9 cellular contexts compared by ENCODE assay signal in genomic region chr2:96241227-96241626, GRCh38. TPM values are rescaled to one million over a fixed set of nuclear protein-coding genes. Genes with fewer than 3 reads are reported as not detected.
DNase-seq lines count a peak whose midpoint lies in the region; ATAC-seq and TF ChIP-seq lines count a peak whose summit lies in the region.
"Had no signal": no experiment of that assay in that cellular context is flagged by ENCODE, and none has a peak within 500 bp of the region (broad histone marks: within the 10 kb centered on the region; RNA-seq: fewer than 3 reads in every experiment).

No MANE protein-coding gene starts in this region.

- peaks cover 39 to 44% (median 40%) of the 10 kb centered on the region in 3 donors for H3K4me1 Mint-ChIP-seq in T-cell

- POLR2A ChIA-PET in T-cell (lab: Charles Lee): no interaction called here

- TF ChIP-seq CTCF in mammary epithelial cell (conservative IDR thresholded peaks at IDR 0.05 in 1 of 2, IDR thresholded peaks at IDR 0.05 in 1 of 2; ENCODE audit: extremely low read depth in 1 of 2, insufficient read depth in 1 of 2, low read depth in 1 of 2, low read length in 2 of 2): no peak
- TF ChIP-seq CTCF in breast epithelium (IDR thresholded peaks at IDR 0.05): no peak
- no peak for TF ChIP-seq CTCF in tibial nerve (IDR thresholded peaks at IDR 0.05)

- no peaks in the 10 kb centered on the region for H3K36me3 ChIP-seq in mammary epithelial cell (ENCODE audit: insufficient read depth, low read length)
- no peaks in the 10 kb centered on the region for H3K36me3 ChIP-seq in breast epithelium
- H3K36me3 ChIP-seq in iPS-15b (ENCODE audit: control insufficient read depth, insufficient read depth, low read length): no peaks in the 10 kb centered on the region
- H3K36me3 ChIP-seq in tibial nerve: peaks cover 0 to 14% (median 0%) of the 10 kb centered on the region in 3 donors

- peak overlapping the region; percentile 38 for H3K4me2 ChIP-seq in mammary epithelial cell (ENCODE audit: insufficient read depth, low read depth, low read length)

- no peaks in the 10 kb centered on the region for H3K27me3 Mint-ChIP-seq in T-cell

- ATAC-seq in T-cell (replicated peaks in 1 of 4): no peak
- no peak for ATAC-seq in HG02840 (IDR thresholded peaks at IDR 0.05; ENCODE audit: low FRiP score, unreplicated experiment)

- intact Hi-C loops in mammary epithelial cell (cut with micrococcal nuclease) (loop anchor here (5.0 kb wide), 1 partner anchor 34 kb away; the partner anchor contains the start of gene STARD7), breast epithelium (cut with DNase I; ENCODE audit: low total_unique reads) (no loop called here)

- peak overlapping the region in 1 of 3 donors; percentile 65 for H3K4me3 Mint-ChIP-seq in T-cell

- DNase-seq in mammary epithelial cell (no peak), breast epithelium (ENCODE audit: low spot score in 2 of 2) (no peak), T-cell (no peak), tibial nerve (ENCODE audit: low spot score in 2 of 2) (no peak), mucosa of gallbladder (ENCODE audit: low spot score) (no peak), GM19240 (ENCODE audit: insufficient read length, low spot score) (no peak)
- DNase-seq: AML-193 had no signal

- TF ChIP-seq EP300 in tibial nerve (IDR thresholded peaks at IDR 0.05): no peak

- 71% methylated on average over 2 of the region's 2 CpGs for whole genome bisulfite sequencing in mammary epithelial cell (ENCODE audit: low coverage, missing lambda C conversion rate)
- WGBS in tibial nerve, 2 donors: 81 to 83% methylated on average over 2 of the region's 2 CpGs

- in situ Hi-C loops in mammary epithelial cell (cut with MboI; ENCODE audit: low sequenced_read_pairs in 2 of 2): no loop called here

- H3K27ac Mint-ChIP-seq in T-cell: peak overlapping the region; percentile 97 to 98

- TF ChIP-seq POLR2A in breast epithelium (IDR thresholded peaks at IDR 0.05) (no peak), tibial nerve (IDR thresholded peaks at IDR 0.05) (no peak)

- H3K9me3 ChIP-seq in mammary epithelial cell (replicated peaks; ENCODE audit: insufficient read depth, low read length) (no peaks in the 10 kb centered on the region), breast epithelium (no peaks in the 10 kb centered on the region), iPS-15b (ENCODE audit: control insufficient read depth, insufficient read depth, low read length) (no peaks in the 10 kb centered on the region), tibial nerve (no peaks in the 10 kb centered on the region)

- peaks cover 9% of the 10 kb centered on the region for H3K36me3 Mint-ChIP-seq in T-cell

- no peaks in the 10 kb centered on the region for H4K20me1 ChIP-seq in mammary epithelial cell (ENCODE audit: insufficient read depth, low read length)

- BruUV-seq in mammary epithelial cell (replicated peaks; lab: Mats Ljungman, UMichigan): no TSS peak

- H3K4me1 ChIP-seq in mammary epithelial cell (ENCODE audit: insufficient read depth, low read length) (peaks cover 14% of the 10 kb centered on the region), breast epithelium (no peaks in the 10 kb centered on the region), iPS-15b (ENCODE audit: control insufficient read depth, insufficient read depth, low read length) (peaks cover 2% of the 10 kb centered on the region), tibial nerve (peaks cover 0 to 24% (median 5%) of the 10 kb centered on the region in 4 donors)

- H3K27me3 ChIP-seq in mammary epithelial cell (ENCODE audit: insufficient read depth, low read length) (no peaks in the 10 kb centered on the region), breast epithelium (no peaks in the 10 kb centered on the region), iPS-15b (ENCODE audit: control insufficient read depth, insufficient read depth, low read length) (no peaks in the 10 kb centered on the region), tibial nerve (no peaks in the 10 kb centered on the region)

- H3K27ac ChIP-seq in mammary epithelial cell (ENCODE audit: insufficient read depth, low read depth, low read length): no peak overlapping the region
- no peak overlapping the region for H3K27ac ChIP-seq in breast epithelium
- peak overlapping the region in 3 of 4 donors; percentile 78 to 95 (median 81) for H3K27ac ChIP-seq in tibial nerve

- no peak overlapping the region for H3K9ac ChIP-seq in mammary epithelial cell (ENCODE audit: insufficient read depth, low read length)
- peak overlapping the region; percentile 37 for H3K9ac ChIP-seq in iPS-15b (ENCODE audit: low read depth, low read length)

- H2AFZ ChIP-seq in mammary epithelial cell (ENCODE audit: low read depth, low read length): no peak overlapping the region

- dilution Hi-C loops in mammary epithelial cell (cut with HindIII; ENCODE audit: low sequenced_read_pairs): no loop called here

- no peak overlapping the region for H3K4me3 ChIP-seq in mammary epithelial cell (replicated peaks in 1 of 3; ENCODE audit: insufficient read depth in 1 of 3, low read depth in 2 of 3, low read length in 3 of 3)
- H3K4me3 ChIP-seq in breast epithelium: no peak overlapping the region
- no peak overlapping the region for H3K4me3 ChIP-seq in iPS-15b (ENCODE audit: low read depth, low read length)
- no peak overlapping the region for H3K4me3 ChIP-seq in tibial nerve

- no peaks in the 10 kb centered on the region for H3K79me2 ChIP-seq in mammary epithelial cell (ENCODE audit: insufficient read depth, low read length)

- no peaks in the 10 kb centered on the region for H3K9me3 Mint-ChIP-seq in T-cell

- CTCF ChIA-PET in mammary epithelial cell (lab: Charles Lee; ENCODE audit: low non-redundant PET): no interaction called here
- CTCF ChIA-PET in T-cell (lab: Charles Lee): interaction anchor here (0.5 to 1.6 kb wide), 2 partner anchors 24 to 64 kb away, joined by 3 to 7 read pairs; no protein-coding TSS in a partner anchor

RNA-seq across cellular contexts. Expression of gene TMEM127, which starts 24.6 kb away (rescaled TPM):
- total RNA-seq in mammary epithelial cell (10 to 100 TPM; 39.9 to 43.8 TPM), breast epithelium (10 to 100 TPM; 31.1 to 44.5 (median 35.2) TPM), T-cell (10 to 100 TPM; 31.2 to 43.0 (median 40.4) TPM), tibial nerve (10 to 100 TPM; 27.1 to 35.4 (median 30.7) TPM), mucosa of gallbladder (80.3 TPM)
- 47.6 TPM for polyA plus RNA-seq in mammary epithelial cell
- 36.5 TPM for polyA minus RNA-seq in mammary epithelial cell

RNA-seq across cellular contexts. Expression of gene CIAO1, which starts 24.8 kb away (rescaled TPM):
- total RNA-seq in mammary epithelial cell: 10 to 100 TPM; 64.5 to 93.9 TPM
- 92.4 TPM for polyA plus RNA-seq in mammary epithelial cell
- 108 TPM for polyA minus RNA-seq in mammary epithelial cell
- 100 to 1,000 TPM; 119 to 131 (median 127) TPM for total RNA-seq in breast epithelium
- total RNA-seq in T-cell: 10 to 100 TPM; 65.2 to 87.0 (median 80.2) TPM
- total RNA-seq in tibial nerve: 100 to 1,000 TPM; 132 to 172 (median 151) TPM
- 69.3 TPM for total RNA-seq in mucosa of gallbladder

RNA-seq across cellular contexts. Expression of gene STARD7, which starts 32.6 kb away (rescaled TPM):
- total RNA-seq in mammary epithelial cell (100 to 1,000 TPM in 1 of 2 donors, 10 to 100 TPM in 1; 96.7 to 241 TPM), breast epithelium (100 to 1,000 TPM in 1 of 3 donors, 10 to 100 TPM in 2; 84.9 to 133 (median 96.3) TPM), T-cell (10 to 100 TPM; 65.0 to 95.3 (median 84.4) TPM), tibial nerve (100 to 1,000 TPM in 1 of 4 donors, 10 to 100 TPM in 3; 77.3 to 111 (median 85.0) TPM), mucosa of gallbladder (117 TPM)
- polyA plus RNA-seq in mammary epithelial cell: 65.8 TPM
- 90.8 TPM for polyA minus RNA-seq in mammary epithelial cell

Comparison
In these comparisons a context has a peak if more than half of its experiments do, and no peak if none do; other contexts are left out.
1. H3K27ac ChIP-seq: peak in tibial nerve (3 of 4); none in mammary epithelial cell (single experiment) and breast epithelium (0 of 2).